In the genomic region with DNA sequence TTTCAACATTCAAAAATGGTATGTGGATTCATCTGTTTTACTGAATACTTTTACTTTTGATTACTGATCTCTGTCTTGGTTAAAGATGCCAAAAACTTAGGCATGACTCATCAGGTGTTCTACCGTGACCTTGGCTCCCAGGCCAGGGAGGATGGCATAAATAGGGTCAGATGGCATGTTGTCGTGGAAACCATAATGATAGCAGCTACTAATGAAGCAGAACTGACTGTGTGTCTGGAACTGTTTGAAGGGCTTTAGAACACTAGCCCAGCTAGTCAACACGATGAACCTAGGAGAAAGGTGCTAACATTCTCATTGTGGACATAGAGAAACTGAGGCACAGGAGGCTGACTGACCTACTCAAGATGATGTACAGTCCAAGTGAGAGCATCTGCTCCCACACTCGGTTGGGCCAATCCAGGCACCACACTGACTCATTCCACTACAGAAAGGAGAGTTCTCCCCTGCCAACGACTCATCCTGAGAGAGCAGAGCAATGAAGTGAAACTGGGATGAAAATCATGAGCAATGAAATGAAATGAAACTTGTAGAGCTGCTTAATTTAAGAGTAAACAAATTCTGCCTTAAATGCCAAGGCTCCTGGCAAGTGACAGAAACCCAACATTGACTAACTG, we compare ENCODE assay signal across 8 cellular contexts.
A peak's percentile ranks its signal among the peaks of the same experiment; 100 is the strongest.
DNase-seq lines count a peak whose midpoint lies in the region; ATAC-seq lines count a peak whose summit lies in the region.

No MANE protein-coding gene starts in this region.

- H3K27me3 Mint-ChIP-seq in central memory CD8-positive, alpha-beta T cell: no peaks in the 10 kb centered on the region

- peak overlapping the region; percentile 58 for H3K27ac Mint-ChIP-seq in central memory CD8-positive, alpha-beta T cell (ENCODE audit: low read depth)

- peak overlapping the region; percentile 93 for H3K4me3 Mint-ChIP-seq in central memory CD8-positive, alpha-beta T cell

- DNase-seq in DMS 273 (lab: John Stamatoyannopoulos, UW; ENCODE audit: unreplicated experiment) (peak; percentile 56), middle frontal gyrus (ENCODE audit: extremely low spot score, low spot score) (no peak), NCI-H1105 treated with DMSO at 0.1 percent for 48 hours (lab: John Stamatoyannopoulos, UW) (no peak), pons (ENCODE audit: low spot score) (no peak), NOMO-1 treated with DMSO at 0.1 percent for 48 hours (lab: John Stamatoyannopoulos, UW; ENCODE audit: unreplicated experiment) (no peak)
- DNase-seq in central memory CD8-positive, alpha-beta T cell (ENCODE audit: low spot score in 2 of 2): no peak

- peaks cover 20% of the 10 kb centered on the region for H3K4me1 Mint-ChIP-seq in central memory CD8-positive, alpha-beta T cell

- H3K9me3 Mint-ChIP-seq in central memory CD8-positive, alpha-beta T cell: peaks cover 5% of the 10 kb centered on the region

- H3K36me3 Mint-ChIP-seq in central memory CD8-positive, alpha-beta T cell (ENCODE audit: insufficient read depth): peaks cover 3% of the 10 kb centered on the region

- ATAC-seq in GM21360 (IDR thresholded peaks at IDR 0.05; ENCODE audit: unreplicated experiment) (peak; percentile 69), HG03469 (IDR thresholded peaks at IDR 0.05; ENCODE audit: unreplicated experiment) (peak; percentile 78)
- peak; percentile 58 for ATAC-seq in central memory CD8-positive, alpha-beta T cell (replicated peaks; ENCODE audit: extremely low read depth, poor library complexity, severe bottlenecking)
